8 cellular contexts compared by ENCODE assay signal in the genomic region with DNA sequence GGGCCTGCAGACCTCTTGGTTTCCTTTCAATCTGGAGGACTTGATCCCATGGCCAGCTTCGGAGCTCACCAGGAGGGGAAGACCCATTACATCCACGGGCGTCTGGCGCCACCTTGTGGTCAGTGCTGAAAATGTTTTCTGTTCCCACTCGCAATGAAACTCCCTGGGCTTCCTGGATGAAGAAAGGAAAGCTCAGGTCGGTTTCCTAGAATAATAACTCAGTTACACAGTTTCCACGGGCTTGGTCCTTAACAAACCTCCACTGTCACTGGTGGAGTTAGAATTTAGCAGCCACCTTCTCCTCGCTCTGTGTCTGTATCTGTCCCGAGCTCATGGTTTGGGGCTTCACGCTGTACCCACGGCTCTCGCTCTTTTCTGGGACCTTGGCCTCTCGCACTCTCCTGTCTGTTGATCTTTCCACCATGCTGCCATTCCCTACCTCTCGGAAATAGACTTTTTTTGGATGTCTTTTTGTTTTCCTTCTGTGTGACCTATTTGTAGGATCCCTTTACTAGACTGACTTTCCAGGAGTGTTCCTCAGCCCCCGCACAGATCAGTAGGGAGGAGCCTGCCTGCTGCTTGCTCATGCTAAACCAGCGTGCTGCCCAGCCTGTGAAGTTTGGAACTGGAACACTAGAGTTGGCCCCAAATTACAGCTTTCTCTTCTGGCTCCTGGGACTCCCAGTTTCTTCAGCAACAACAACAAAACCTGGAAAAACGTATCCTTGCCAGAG. TPM values are rescaled to one million over a fixed set of nuclear protein-coding genes. Genes with fewer than 3 reads are reported as not detected.
A peak's percentile ranks its signal among the peaks of the same experiment; 100 is the strongest.
DNase-seq lines count a peak whose midpoint lies in the region; ATAC-seq and TF ChIP-seq lines count a peak whose summit lies in the region.

No MANE protein-coding gene starts in this region.

- intact Hi-C loops in cardiac septum (cut with DNase I), result loop anchor here (1.0 to 5.0 kb wide), 6 partner anchors 62 to 942 kb away; a partner anchor contains a TSS
- intact Hi-C loops in posterior cingulate gyrus (cut with DNase I), result loop anchor here (1.0 to 5.0 kb wide), 5 partner anchors 67 to 939 kb away; a partner anchor contains a TSS

- TF ChIP-seq CTCF in type B pancreatic cell (conservative IDR thresholded peaks at IDR 0.05), result peak; percentile 97

- peak overlapping the region; percentile 58 for H3K4me3 Mint-ChIP-seq in type B pancreatic cell

- ATAC-seq in HG02678 (IDR thresholded peaks at IDR 0.05; ENCODE audit: unreplicated experiment), result peak; percentile 87

- no peaks in the 10 kb centered on the region for H3K36me3 Mint-ChIP-seq in type B pancreatic cell

- no peaks in the 10 kb centered on the region for H3K9me3 Mint-ChIP-seq in type B pancreatic cell

- H3K27ac Mint-ChIP-seq in type B pancreatic cell, result peak overlapping the region; percentile 19

- peaks cover 15% of the 10 kb centered on the region for H3K4me1 Mint-ChIP-seq in type B pancreatic cell (ENCODE audit: unreplicated experiment)

- DNase-seq in GM04503 (ENCODE audit: low read depth), result peak; percentile 66
- DNase-seq in NCI-H1417 treated with DMSO at 0.1 percent for 48 hours (lab: John Stamatoyannopoulos, UW), result peak; percentile 26
- DNase-seq in SW 1271 (lab: John Stamatoyannopoulos, UW), result peak; percentile 25 to 80
- peak; percentile 68 for DNase-seq in activated naive CD8-positive, alpha-beta T cell treated with anti-CD3 and anti-CD28 coated beads, Interleukin-2, amount 50 U/mL, for 16 hours (ENCODE audit: low read depth, low spot score)
- DNase-seq in cardiac septum (ENCODE audit: low spot score), result peak; percentile 94
- DNase-seq in posterior cingulate gyrus, result peak; percentile 81 to 99 (median 96)
- DNase-seq in type B pancreatic cell (ENCODE audit: extremely low spot score, unreplicated experiment), result peak; percentile 90

- H3K27me3 Mint-ChIP-seq in type B pancreatic cell, result peaks cover 3% of the 10 kb centered on the region

RNA-seq across cellular contexts. Expression of a gene that starts 56.3 kb away (rescaled TPM):
- total RNA-seq in cardiac septum (0.70 TPM), type B pancreatic cell (ENCODE audit: low replicate concordance) (0.31 and 0.56 TPM in 2 replicates)

Comparison
In these comparisons a context has a peak if more than half of its experiments do, and no peak if none do; other contexts are left out.
1. Peak in every context shown above with its lines: DNase-seq and ATAC-seq.
2. DNase-seq: peak in every context shown above with its lines; median percentile 96 in posterior cingulate gyrus; 94 in cardiac septum; 90 in type B pancreatic cell; 68 in activated naive CD8-positive, alpha-beta T cell treated with anti-CD3 and anti-CD28 coated beads, Interleukin-2, amount 50 U/mL, for 16 hours; 66 in GM04503; 52 in SW 1271; 26 in NCI-H1417 treated with DMSO at 0.1 percent for 48 hours.